In the genomic region with DNA sequence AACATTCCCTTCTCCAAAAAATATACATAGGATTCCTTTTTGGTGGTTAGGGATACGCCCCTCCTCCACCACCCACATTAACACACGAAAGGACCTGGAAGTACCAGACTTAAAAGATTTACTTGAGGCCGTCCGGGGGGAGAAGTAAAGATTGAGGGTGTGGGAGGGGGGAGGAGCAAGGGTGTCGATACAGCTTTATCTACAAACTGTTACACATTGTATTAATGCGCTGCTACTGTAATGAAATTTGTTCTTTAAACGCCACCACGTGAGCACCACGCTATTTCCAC, we compare ENCODE assay signal across 8 cellular contexts. TPM values are rescaled to one million over a fixed set of nuclear protein-coding genes. Genes with fewer than 3 reads are reported as not detected.
DNase-seq lines count a peak whose midpoint lies in the region; ATAC-seq, FAIRE-seq and TF ChIP-seq lines count a peak whose summit lies in the region.

No MANE protein-coding gene starts in this region.

- H3K79me2 ChIP-seq in H1 (ENCODE audit: control insufficient read depth in 1 of 2, insufficient read depth in 2 of 2, low read length in 2 of 2): peaks cover 0 to 36% of the 10 kb centered on the region in 2 experiments; a peak in 2 of 4 replicates

- H3K27ac ChIP-seq in Panc1 (ENCODE audit: low read length) (peak overlapping the region; percentile 97), H1 (ENCODE audit: low read depth, low read length) (peak overlapping the region; percentile 85)

- peak overlapping the region; percentile 65 to 96 (median 90) for H3K9ac ChIP-seq in H1 (replicated peaks in 1 of 4; ENCODE audit: extremely low read depth in 1 of 4, low read depth in 3 of 4, low read length in 3 of 4)

- H3K9me3 ChIP-seq in Panc1 (ENCODE audit: control insufficient read depth, insufficient read depth, low read depth, low read length): no peaks in the 10 kb centered on the region
- no peaks in the 10 kb centered on the region for H3K9me3 ChIP-seq in H1 (ENCODE audit: insufficient read depth in 2 of 2, low read depth in 1 of 2, low read length in 1 of 2)

- H3K14ac ChIP-seq in H1 (ENCODE audit: insufficient read length): no peak overlapping the region

- peak overlapping the region; percentile 99 for H3K27ac Mint-ChIP-seq in neural crest cell (ENCODE audit: unreplicated experiment)

- H2BK15ac ChIP-seq in H1 (ENCODE audit: low read length): no peak overlapping the region

- no peak overlapping the region; the same call in 1 of the 2 replicates for H2BK12ac ChIP-seq in H1 (ENCODE audit: low read depth, low read length)

- H3K4me2 ChIP-seq in H1 (ENCODE audit: insufficient read depth in 1 of 2, low read depth in 2 of 2, low read length in 2 of 2): peak overlapping the region; percentile 79 to 81

- no TSS peak for BruUV-seq in Panc1 (replicated peaks; lab: Mats Ljungman, UMichigan)

- no peak; a peak in 1 of 3 replicates for TF ChIP-seq POLR2A in H1 (IDR thresholded peaks at IDR 0.05; ENCODE audit: control extremely low read depth in 1 of 2, low read depth in 2 of 2, low read length in 2 of 2)

- peak overlapping the region; percentile 97; the same call in 1 of the 2 replicates for H4K8ac ChIP-seq in H1 (ENCODE audit: extremely low read depth, insufficient read depth, low read length)

- TF ChIP-seq EP300 in H1 (IDR thresholded peaks at IDR 0.05; ENCODE audit: borderline replicate concordance in 1 of 2, low read depth in 2 of 2, low read length in 2 of 2): no peak

- peaks cover 2% of the 10 kb centered on the region in 2 experiments for H4K20me1 ChIP-seq in H1 (replicated peaks in 1 of 2; ENCODE audit: control insufficient read depth in 1 of 2, insufficient read depth in 2 of 2, low read length in 2 of 2)

- no peak for FAIRE-seq in H1 (lab: Jason Lieb, UNC)

- H3K4me3 ChIP-seq in Panc1 (ENCODE audit: low read depth in 2 of 2, low read length in 2 of 2): peak overlapping the region; percentile 96 to 98
- H3K4me3 ChIP-seq in H1 (ENCODE audit: extremely low read depth in 1 of 4, insufficient read depth in 2 of 4, low read depth in 3 of 4, low read length in 4 of 4): peak overlapping the region; percentile 83 to 99 (median 96)

- H3K36me3 Mint-ChIP-seq in neural crest cell (ENCODE audit: low read depth): peaks cover 4% of the 10 kb centered on the region

- DNase-seq in activated CD4-positive, alpha-beta T cell treated with anti-CD3 and anti-CD28 coated beads for 4 hours: peak; percentile 19 to 21
- no peak for DNase-seq in activated CD4-positive, alpha-beta T cell treated with anti-CD3 and anti-CD28 coated beads for 1 hour
- DNase-seq in Panc1 (ENCODE audit: low read depth, low spot score) (no peak), H1 (ENCODE audit: low read depth in 1 of 2, low spot score in 2 of 2) (peak in 1 of 2 experiments; percentile 9), neural crest cell (ENCODE audit: low read depth, low spot score) (no peak), epidermal melanocyte (ENCODE audit: insufficient read length, low spot score) (no peak)

- no peak overlapping the region for H2AK5ac ChIP-seq in H1 (ENCODE audit: low read depth, low read length)

- H3K27me3 Mint-ChIP-seq in neural crest cell (ENCODE audit: low read depth): no peaks in the 10 kb centered on the region

- peaks cover 4% of the 10 kb centered on the region; the same call in 1 of the 2 replicates for H3K23me2 ChIP-seq in H1 (ENCODE audit: low read depth, low read length)

- peak overlapping the region; percentile 73; the same call in 1 of the 2 replicates for H2BK5ac ChIP-seq in H1 (ENCODE audit: low read depth, low read length)

- peak overlapping the region; percentile 75 for H3K18ac ChIP-seq in H1 (ENCODE audit: extremely low read depth, low read length)

- no peak for TF ChIP-seq CTCF in Panc1 (IDR thresholded peaks at IDR 0.05)
- no peak for TF ChIP-seq CTCF in H1 (IDR thresholded peaks at IDR 0.05; ENCODE audit: control extremely low read depth in 1 of 3, insufficient read depth in 1 of 3, low read depth in 1 of 3, low read length in 3 of 3)
- no peak for TF ChIP-seq CTCF in neural crest cell (conservative IDR thresholded peaks at IDR 0.05)

- WGBS in H1 (ENCODE audit: extremely low coverage in 1 of 2, insufficient coverage in 1 of 2, insufficient read length in 1 of 2, insufficient replicate concordance in 2 of 2, low coverage in 1 of 2, low lambda C conversion rate in 2 of 2, missing lambda C conversion rate in 1 of 2), 2 experiments: 3% methylated on average over 9 of the region's 9 CpGs; no CpG with 5 or more reads in 1 of the 2 experiments

- H3K36me3 ChIP-seq in Panc1 (ENCODE audit: control insufficient read depth, insufficient read depth, low read length) (peaks cover 17% of the 10 kb centered on the region), H1 (ENCODE audit: control insufficient read depth in 2 of 4, insufficient read depth in 4 of 4, low read length in 3 of 4) (peaks cover 9 to 35% (median 16%) of the 10 kb centered on the region in 4 experiments)

- peak overlapping the region; percentile 85 for H3K56ac ChIP-seq in H1 (replicated peaks; ENCODE audit: insufficient read length, low read depth, low read length)

- H4K91ac ChIP-seq in H1 (replicated peaks; ENCODE audit: insufficient read length, low read length): peak overlapping the region; percentile 52

- peak overlapping the region; percentile 85 for H4K5ac ChIP-seq in H1 (ENCODE audit: insufficient read length, low read depth, low read length)

- H3K27me3 ChIP-seq in Panc1 (ENCODE audit: control insufficient read depth, insufficient read depth, low read length) (no peaks in the 10 kb centered on the region), H1 (replicated peaks in 1 of 4; ENCODE audit: control insufficient read depth in 3 of 4, extremely low read depth in 1 of 4, insufficient read depth in 3 of 4, low read length in 3 of 4) (no peaks in the 10 kb centered on the region)

- H2BK120ac ChIP-seq in H1 (replicated peaks; ENCODE audit: low read depth, low read length): no peak overlapping the region

- H3K4me3 Mint-ChIP-seq in neural crest cell: peak overlapping the region; percentile 100

- CTCF ChIA-PET in Panc1 (lab: Charles Lee): no interaction called here
- CTCF ChIA-PET in H1 (lab: Charles Lee; ENCODE audit: partially characterized antibody): interaction anchor here (1.2 kb wide), 2 partner anchors 38 to 42 kb away, joined by 3 read pairs; partner anchors contain the start of gene PLK1

- no peak for TF ChIP-seq RAD21 in H1 (IDR thresholded peaks at IDR 0.05 in 1 of 2, conservative IDR thresholded peaks at IDR 0.05 in 1 of 2; ENCODE audit: low read depth in 2 of 2, low read length in 2 of 2)

- no peak overlapping the region for H2BK20ac ChIP-seq in H1 (ENCODE audit: low read length)

- H3K4me1 ChIP-seq in Panc1 (ENCODE audit: control insufficient read depth, insufficient read depth, low read length): 0 out of 2 replicates have a peak, but pooled peaks cover 3% of the 10 kb centered on the region
- H3K4me1 ChIP-seq in H1 (replicated peaks in 1 of 4; ENCODE audit: control insufficient read depth in 3 of 4, insufficient read depth in 4 of 4, low read length in 3 of 4): peaks cover 0 to 9% (median 1%) of the 10 kb centered on the region in 4 experiments; a peak in 3 of 7 replicates

- no peak overlapping the region for H3K23ac ChIP-seq in H1 (ENCODE audit: insufficient read length)

- ATAC-seq in Panc1 (peak; percentile 18), HG02610 (IDR thresholded peaks at IDR 0.05; ENCODE audit: unreplicated experiment) (no peak), GM21367 (IDR thresholded peaks at IDR 0.05; ENCODE audit: unreplicated experiment) (no peak)

- POLR2A ChIA-PET in Panc1 (lab: Charles Lee): no interaction called here
- POLR2A ChIA-PET in H1 (lab: Charles Lee; ENCODE audit: partially characterized antibody): interaction anchor here (0.7 to 3.2 kb wide), 16 partner anchors 8 to 132 kb away, joined by 3 to 32 read pairs (median 3); partner anchors contain the start of genes EARS2, PLK1 and UBFD1

- no peaks in the 10 kb centered on the region; the same call in 1 of the 2 replicates for H3K79me1 ChIP-seq in H1 (ENCODE audit: low read depth, low read length)

- no peaks in the 10 kb centered on the region for H3K9me3 Mint-ChIP-seq in neural crest cell

- H2AFZ ChIP-seq in H1 (ENCODE audit: low read length): peak overlapping the region; percentile 38; the same call in 1 of the 2 replicates

- H3K4ac ChIP-seq in H1 (replicated peaks; ENCODE audit: insufficient read length, low read depth, low read length): peak overlapping the region; percentile 30

- in situ Hi-C loops in Panc1 (cut with HindIII; ENCODE audit: low pct_unique_long_range_greater_than_20kb, low sequenced_read_pairs): no loop called here

- H3K4me1 Mint-ChIP-seq in neural crest cell: peaks cover 29% of the 10 kb centered on the region

- intact Hi-C loops in Panc1 (cut with micrococcal nuclease; ENCODE audit: unreplicated experiment): no loop called here

RNA-seq across cellular contexts. Expression of gene PALB2, which starts 0.5 kb away (rescaled TPM):
- total RNA-seq in Panc1 (2021; ENCODE audit: unreplicated experiment) (21.7 TPM), neural crest cell (25.6 and 26.6 TPM in 2 replicates)
- 7.0 TPM for polyA plus RNA-seq in Panc1 (2012; ENCODE audit: insufficient read length)
- 28.6 and 33.1 TPM in 2 replicates for total RNA-seq in H1 (2021; fragmentation: NEBNext Ultra II Directional; extraction: Animal tissue kit (Norgen Biotek cat#: 25700))
- 9.6 and 12.5 TPM in 2 replicates for polyA plus RNA-seq in H1 (2011; rRNA removed)
- 15.1 TPM for polyA plus RNA-seq in H1 (2011; cell fraction: cytosol; rRNA removed)
- polyA plus RNA-seq in H1 (2011; cell fraction: nucleus; rRNA removed): 8.8 TPM
- polyA plus RNA-seq in H1 (2012, experiment 1 of 2): 11.8 to 20.4 TPM (median 14.1 TPM) in 4 replicates
- polyA plus RNA-seq in H1 (2012, experiment 2 of 2): 2.8 TPM
- 20.7 TPM for polyA plus RNA-seq in H1 (2013, experiment 1 of 2)
- polyA plus RNA-seq in H1 (2013, experiment 2 of 2): 18.1 TPM
- polyA minus RNA-seq in H1 (2011; rRNA and poly(A)+ RNA removed): 24.9 and 27.2 TPM in 2 replicates
- polyA minus RNA-seq in H1 (2011; cell fraction: cytosol; rRNA and poly(A)+ RNA removed): 12.1 TPM
- polyA minus RNA-seq in H1 (2011; cell fraction: nucleus; rRNA and poly(A)+ RNA removed): 30.0 TPM

RNA-seq across cellular contexts. Expression of gene DCTN5, which starts 0.7 kb away (rescaled TPM):
- total RNA-seq in Panc1 (2021; ENCODE audit: unreplicated experiment): 72.9 TPM
- 55.7 TPM for polyA plus RNA-seq in Panc1 (2012; ENCODE audit: insufficient read length)
- total RNA-seq in H1 (2021; fragmentation: NEBNext Ultra II Directional; extraction: Animal tissue kit (Norgen Biotek cat#: 25700)): 74.0 and 75.6 TPM in 2 replicates
- polyA plus RNA-seq in H1 (2011; rRNA removed): 28.6 and 36.0 TPM in 2 replicates
- 55.0 TPM for polyA plus RNA-seq in H1 (2011; cell fraction: cytosol; rRNA removed)
- polyA plus RNA-seq in H1 (2011; cell fraction: nucleus; rRNA removed): 22.7 TPM
- polyA plus RNA-seq in H1 (2012, experiment 1 of 2): 48.8 to 77.9 TPM (median 54.7 TPM) in 4 replicates
- 17.4 TPM for polyA plus RNA-seq in H1 (2012, experiment 2 of 2)
- 25.9 TPM for polyA plus RNA-seq in H1 (2013, experiment 1 of 2)
- polyA plus RNA-seq in H1 (2013, experiment 2 of 2): 24.9 TPM
- polyA minus RNA-seq in H1 (2011; rRNA and poly(A)+ RNA removed): 104 and 170 TPM in 2 replicates
- 41.8 TPM for polyA minus RNA-seq in H1 (2011; cell fraction: cytosol; rRNA and poly(A)+ RNA removed)
- polyA minus RNA-seq in H1 (2011; cell fraction: nucleus; rRNA and poly(A)+ RNA removed): 31.7 TPM
- total RNA-seq in neural crest cell: 95.7 and 96.7 TPM in 2 replicates

RNA-seq across cellular contexts. Expression of gene PLK1, which starts 38.1 kb away (rescaled TPM):
- 94.8 TPM for total RNA-seq in Panc1 (2021; ENCODE audit: unreplicated experiment)
- polyA plus RNA-seq in Panc1 (2012; ENCODE audit: insufficient read length): 70.1 TPM
- 135 and 139 TPM in 2 replicates for total RNA-seq in H1 (2021; fragmentation: NEBNext Ultra II Directional; extraction: Animal tissue kit (Norgen Biotek cat#: 25700))
- polyA plus RNA-seq in H1 (2011; rRNA removed): 127 and 219 TPM in 2 replicates
- polyA plus RNA-seq in H1 (2011; cell fraction: cytosol; rRNA removed): 101 TPM
- 175 TPM for polyA plus RNA-seq in H1 (2011; cell fraction: nucleus; rRNA removed)
- 128 to 149 TPM (median 143 TPM) in 4 replicates for polyA plus RNA-seq in H1 (2012, experiment 1 of 2)
- polyA plus RNA-seq in H1 (2012, experiment 2 of 2): 158 TPM
- polyA plus RNA-seq in H1 (2013, experiment 1 of 2): 111 TPM
- 108 TPM for polyA plus RNA-seq in H1 (2013, experiment 2 of 2)
- polyA minus RNA-seq in H1 (2011; rRNA and poly(A)+ RNA removed): 76.3 and 122 TPM in 2 replicates
- 86.4 TPM for polyA minus RNA-seq in H1 (2011; cell fraction: cytosol; rRNA and poly(A)+ RNA removed)
- 48.3 TPM for polyA minus RNA-seq in H1 (2011; cell fraction: nucleus; rRNA and poly(A)+ RNA removed)
- 108 and 119 TPM in 2 replicates for total RNA-seq in neural crest cell

RNA-seq across cellular contexts. Expression of gene NDUFAB1, which starts 44.5 kb away (rescaled TPM):
- total RNA-seq in Panc1 (2021; ENCODE audit: unreplicated experiment) (166 TPM), neural crest cell (104 and 105 TPM in 2 replicates)
- 167 TPM for polyA plus RNA-seq in Panc1 (2012; ENCODE audit: insufficient read length)
- total RNA-seq in H1 (2021; fragmentation: NEBNext Ultra II Directional; extraction: Animal tissue kit (Norgen Biotek cat#: 25700)): 135 and 145 TPM in 2 replicates
- 247 and 294 TPM in 2 replicates for polyA plus RNA-seq in H1 (2011; rRNA removed)
- 251 TPM for polyA plus RNA-seq in H1 (2011; cell fraction: cytosol; rRNA removed)
- polyA plus RNA-seq in H1 (2011; cell fraction: nucleus; rRNA removed): 179 TPM
- polyA plus RNA-seq in H1 (2012, experiment 1 of 2): 147 to 186 TPM (median 166 TPM) in 4 replicates
- polyA plus RNA-seq in H1 (2012, experiment 2 of 2): 242 TPM
- polyA plus RNA-seq in H1 (2013, experiment 1 of 2): 221 TPM
- 223 TPM for polyA plus RNA-seq in H1 (2013, experiment 2 of 2)
- 19.9 and 25.6 TPM in 2 replicates for polyA minus RNA-seq in H1 (2011; rRNA and poly(A)+ RNA removed)
- 69.9 TPM for polyA minus RNA-seq in H1 (2011; cell fraction: cytosol; rRNA and poly(A)+ RNA removed)
- polyA minus RNA-seq in H1 (2011; cell fraction: nucleus; rRNA and poly(A)+ RNA removed): 32.3 TPM

Comparison
In these comparisons a context has a peak if more than half of its experiments do, and no peak if none do; other contexts are left out.
1. DNase-seq: peak in activated CD4-positive, alpha-beta T cell treated with anti-CD3 and anti-CD28 coated beads for 4 hours (2 of 2); none in activated CD4-positive, alpha-beta T cell treated with anti-CD3 and anti-CD28 coated beads for 1 hour (single experiment), Panc1 (single experiment), neural crest cell (single experiment) and epidermal melanocyte (single experiment).